13 cellular contexts compared by ENCODE assay signal in the genomic region with DNA sequence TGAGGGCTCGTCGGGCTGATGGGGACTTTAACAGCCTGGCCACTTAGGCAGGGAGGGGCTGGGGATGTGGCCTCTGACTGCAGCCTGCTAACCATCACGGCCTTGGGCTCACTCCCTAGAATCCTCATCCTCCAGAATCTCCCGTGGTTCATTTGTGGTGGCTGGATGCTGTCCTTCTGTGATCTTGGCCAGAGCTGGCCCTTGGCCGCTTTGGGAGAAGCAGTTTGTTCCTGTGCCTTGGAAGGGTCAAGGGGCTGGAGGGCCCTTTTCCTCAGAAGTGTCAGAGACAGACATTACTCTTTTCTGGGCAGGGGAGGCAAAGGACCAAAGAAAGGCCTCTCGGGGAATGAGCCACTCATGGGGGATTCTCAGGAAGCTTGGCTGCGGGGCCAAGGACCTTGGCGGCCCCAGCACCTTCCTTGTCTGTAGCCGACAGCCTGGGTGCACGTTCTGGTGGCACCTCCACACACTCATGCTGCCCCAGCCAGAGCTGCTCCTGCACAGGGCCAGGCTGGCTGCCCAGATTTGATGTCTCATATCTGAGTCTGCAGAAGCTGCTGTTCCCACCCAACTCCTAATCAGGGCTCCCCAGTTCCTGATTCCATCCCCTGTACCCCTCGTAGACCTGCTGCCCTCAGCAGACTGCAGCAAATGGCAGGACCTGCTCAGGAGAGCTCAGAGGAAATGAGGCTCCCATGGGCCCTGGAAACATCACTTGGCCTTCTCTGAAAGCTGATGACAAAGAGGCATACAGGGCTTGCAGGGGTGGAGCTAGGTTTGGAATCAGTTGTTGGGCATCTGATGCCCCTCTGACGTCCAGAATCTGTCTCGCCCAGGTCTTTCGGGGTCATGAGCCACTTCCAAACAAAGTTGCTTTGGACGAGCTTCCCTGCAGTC.
"Had no signal": no experiment of that assay in that cellular context is flagged by ENCODE, and none has a peak within 500 bp of the region (broad histone marks: within the 10 kb centered on the region; RNA-seq: fewer than 3 reads in every experiment).

No MANE protein-coding gene starts in this region.

- H3K27ac ChIP-seq: adrenal gland, pancreas had no signal

- H3K4me1 ChIP-seq: adrenal gland, pancreas had no signal

- H3K4me3 ChIP-seq: adrenal gland, dorsolateral prefrontal cortex, pancreas had no signal

- ATAC-seq: activated CD4-positive, CD25-positive, alpha-beta regulatory T cell treated with anti-CD3 and anti-CD28 coated beads, Interleukin-2, amount 50 U/mL, for 24 hours; left colon; pancreas; stimulated activated naive B cell treated with anti-CD40 and anti-IgM and Interleukin-4, amounts not matched to agents 10 μg/mL and 1 μg/mL and 100 μg/mL, for 72 hours had no signal

- H3K4me3 Mint-ChIP-seq: immature natural killer cell; neural crest cell; stimulated activated naive B cell treated with anti-CD40 and anti-IgM and Interleukin-4, amounts not matched to agents 10 μg/mL and 1 μg/mL and 100 μg/mL, for 72 hours had no signal

- H3K36me3 Mint-ChIP-seq: immature natural killer cell; stimulated activated naive B cell treated with anti-CD40 and anti-IgM and Interleukin-4, amounts not matched to agents 10 μg/mL and 1 μg/mL and 100 μg/mL, for 72 hours had no signal

- H3K9me3 ChIP-seq: adrenal gland, pancreas had no signal

- H3K27me3 ChIP-seq: adrenal gland, dorsolateral prefrontal cortex, pancreas had no signal

- H3K27ac Mint-ChIP-seq: immature natural killer cell; stimulated activated naive B cell treated with anti-CD40 and anti-IgM and Interleukin-4, amounts not matched to agents 10 μg/mL and 1 μg/mL and 100 μg/mL, for 72 hours had no signal

- H3K4me1 Mint-ChIP-seq: immature natural killer cell; stimulated activated naive B cell treated with anti-CD40 and anti-IgM and Interleukin-4, amounts not matched to agents 10 μg/mL and 1 μg/mL and 100 μg/mL, for 72 hours had no signal

- H3K36me3 ChIP-seq: adrenal gland, pancreas had no signal

- H3K9me3 Mint-ChIP-seq: neural crest cell had no signal

- DNase-seq: activated naive CD4-positive, alpha-beta T cell treated with anti-CD3 and anti-CD28 coated beads, Interleukin-2, amount 50 U/mL, for 16 hours; adrenal gland; cerebellar nuclear complex; immature natural killer cell; left colon; mesendoderm; stimulated activated CD4-positive, alpha-beta T cell treated with anti-CD3 and anti-CD28 coated beads, Interleukin-1b, Interleukin-23, amount 100 ng/mL, for 48 hours; stimulated activated naive B cell treated with anti-CD40 and anti-IgM and Interleukin-4, amounts not matched to agents 10 μg/mL and 1 μg/mL and 100 μg/mL, for 72 hours; trophoblast cell had no signal
